Comparison of ENCODE assay signal across 23 cellular contexts in the genomic region with DNA sequence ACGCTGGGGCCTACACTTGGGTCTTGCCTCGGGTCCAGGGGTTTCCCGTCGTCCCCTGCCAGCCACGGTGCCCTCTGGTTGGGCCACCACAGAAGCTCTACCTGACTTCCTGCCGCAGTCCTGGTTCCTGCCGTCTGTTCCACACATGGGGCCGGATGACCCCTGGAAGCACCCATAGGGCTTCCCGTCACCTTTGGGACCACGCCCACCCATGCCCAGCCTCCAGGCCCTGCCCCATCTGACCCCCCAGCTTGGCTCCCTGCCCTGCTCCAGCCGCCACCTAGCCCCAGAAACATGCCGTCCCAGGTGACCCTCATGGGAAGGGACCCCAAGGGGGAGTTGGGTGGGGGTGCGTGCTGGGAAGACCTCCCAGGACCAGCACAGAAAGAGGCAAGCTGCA. TPM values are rescaled to one million over a fixed set of nuclear protein-coding genes. Genes with fewer than 3 reads are reported as not detected.
DNase-seq lines count a peak whose midpoint lies in the region; ATAC-seq and TF ChIP-seq lines count a peak whose summit lies in the region.
"Had no signal": no experiment of that assay in that cellular context is flagged by ENCODE, and none has a peak within 500 bp of the region (broad histone marks: within the 10 kb centered on the region; RNA-seq: fewer than 3 reads in every experiment).

No MANE protein-coding gene starts in this region.

- peak; percentile 19 for DNase-seq in left ventricle myocardium superior
- DNase-seq in heart left ventricle = no peak
- DNase-seq in chondrocyte (ENCODE audit: low spot score) = peak; percentile 81
- peak; percentile 73 for DNase-seq in posterior vena cava (ENCODE audit: low spot score)
- peak; percentile 42 to 73 for DNase-seq in aorta
- DNase-seq in NCI-H345 (lab: John Stamatoyannopoulos, UW) = no peak
- DNase-seq in DMS114 treated with DMSO at 0.1 percent for 48 hours (lab: John Stamatoyannopoulos, UW; ENCODE audit: unreplicated experiment) = no peak
- DNase-seq: CD4-positive, alpha-beta T cell; DMS53; IMR-90; MM.1S; NCI-H2029; NCI-H2227 treated with DMSO at 0.1 percent for 48 hours; NCI-H510A; NCI-H69; SJCRH30 had no signal

- H3K4me1 Mint-ChIP-seq in chondrocyte (ENCODE audit: low read depth) = peaks cover 9% of the 10 kb centered on the region

- TF ChIP-seq CTCF in heart left ventricle (IDR thresholded peaks at IDR 0.05) (no peak), chondrocyte (IDR thresholded peaks at IDR 0.05) (no peak)

- peaks cover 0 to 6% (median 0%) of the 10 kb centered on the region in 9 donors for H3K27me3 ChIP-seq in heart left ventricle
- no peaks in the 10 kb centered on the region for H3K27me3 ChIP-seq in aorta (ENCODE audit: control insufficient read depth in 1 of 2, insufficient read depth in 2 of 2, low read length in 1 of 2)
- H3K27me3 ChIP-seq: BLaER1, SJCRH30 had no signal

- H3K9me3 ChIP-seq in heart left ventricle (no peaks in the 10 kb centered on the region), aorta (ENCODE audit: control insufficient read depth, low read length) (no peaks in the 10 kb centered on the region)
- H3K9me3 ChIP-seq: BLaER1, HAP-1, SJCRH30 had no signal

- no peak for TF ChIP-seq POLR2A in heart left ventricle (IDR thresholded peaks at IDR 0.05)

- H3K9me3 Mint-ChIP-seq in chondrocyte (ENCODE audit: low read depth) = no peaks in the 10 kb centered on the region
- H3K9me3 Mint-ChIP-seq: CD4-positive, alpha-beta T cell; GM23338 had no signal

- no peak overlapping the region for H3K27ac Mint-ChIP-seq in chondrocyte (ENCODE audit: unreplicated experiment)
- H3K27ac Mint-ChIP-seq: CD4-positive, alpha-beta T cell; GM23338 had no signal

- no peak overlapping the region for H3K4me3 Mint-ChIP-seq in chondrocyte (ENCODE audit: unreplicated experiment)
- H3K4me3 Mint-ChIP-seq: CD4-positive, alpha-beta T cell; GM23338 had no signal

- intact Hi-C loops in left ventricle myocardium superior (cut with micrococcal nuclease) (no loop called here), heart left ventricle (cut with DNase I) (no loop called here), posterior vena cava (cut with DNase I) (no loop called here), aorta (cut with DNase I) (no loop called here)

- H3K4me3 ChIP-seq in heart left ventricle (no peak overlapping the region), aorta (ENCODE audit: low read length in 2 of 2) (no peak overlapping the region)
- H3K4me3 ChIP-seq: BLaER1, GM23338, HAP-1, SJCRH30 had no signal

- no peak for ATAC-seq in left ventricle myocardium superior
- no peak for ATAC-seq in heart left ventricle
- ATAC-seq in aorta (ENCODE audit: low FRiP score) = peak; percentile 5
- no peak for ATAC-seq in HG02973 (IDR thresholded peaks at IDR 0.05; ENCODE audit: unreplicated experiment)
- ATAC-seq: GM23338, SK-N-SH treated with all-trans-retinoic acid at 6 μM for 48 hours had no signal

- peaks cover 0 to 17% (median 5%) of the 10 kb centered on the region in 12 donors for H3K4me1 ChIP-seq in heart left ventricle
- no peaks in the 10 kb centered on the region for H3K4me1 ChIP-seq in aorta (ENCODE audit: control insufficient read depth in 1 of 2, insufficient read depth in 2 of 2, low read length in 2 of 2)
- H3K4me1 ChIP-seq: HAP-1 had no signal

- no peaks in the 10 kb centered on the region for H3K36me3 ChIP-seq in heart left ventricle
- no peaks in the 10 kb centered on the region for H3K36me3 ChIP-seq in aorta (ENCODE audit: control insufficient read depth in 1 of 2, insufficient read depth in 2 of 2, low read length in 1 of 2)
- H3K36me3 ChIP-seq: BLaER1, HAP-1, SJCRH30 had no signal

- H3K27me3 Mint-ChIP-seq in chondrocyte (ENCODE audit: low read depth) = peaks cover 12% of the 10 kb centered on the region
- H3K27me3 Mint-ChIP-seq: CD4-positive, alpha-beta T cell had no signal

- no peaks in the 10 kb centered on the region for H3K36me3 Mint-ChIP-seq in chondrocyte (ENCODE audit: low read depth)

- WGBS in heart left ventricle, 4 donors = 90 to 94% (median 93%) methylated on average over 13 of the region's 13 CpGs
- WGBS in aorta, 2 donors = 91 to 96% methylated on average over 13 of the region's 13 CpGs

- H3K27ac ChIP-seq in heart left ventricle (no peak overlapping the region), aorta (ENCODE audit: low read depth in 1 of 2, low read length in 2 of 2) (no peak overlapping the region)
- H3K27ac ChIP-seq: BLaER1, KMS-11, RWPE1, SJCRH30 had no signal

RNA-seq across cellular contexts. Expression of a gene that starts 13.7 kb away (rescaled TPM):
- 66.7 TPM for total RNA-seq in left ventricle myocardium superior
- total RNA-seq in heart left ventricle = 10 to 100 TPM; 45.6 to 77.6 (median 55.3) TPM
- polyA plus RNA-seq in heart left ventricle = 100 to 1,000 TPM in 1 of 2 donors, 10 to 100 TPM in 1; 88.8 to 107 TPM
- total RNA-seq in chondrocyte = 37.4 to 50.8 TPM (median 48.3 TPM) in 3 replicates
- 10 to 100 TPM; 29.4 to 32.4 TPM for total RNA-seq in posterior vena cava
- total RNA-seq in aorta = 10 to 100 TPM; 25.1 to 28.5 TPM
- polyA plus RNA-seq in aorta = 10 to 100 TPM; 49.5 to 62.2 TPM

RNA-seq across cellular contexts. Expression of a gene that starts 15.2 kb away (rescaled TPM):
- total RNA-seq in left ventricle myocardium superior = 128 TPM
- 100 to 1,000 TPM in 3 of 9 donors, 10 to 100 TPM in 6; 55.9 to 245 (median 87.1) TPM for total RNA-seq in heart left ventricle
- 100 to 1,000 TPM; 147 to 311 TPM for polyA plus RNA-seq in heart left ventricle
- total RNA-seq in chondrocyte = 23.7 to 31.3 TPM (median 25.7 TPM) in 3 replicates
- total RNA-seq in posterior vena cava = 10 to 100 TPM; 25.4 to 25.8 TPM
- total RNA-seq in aorta = 10 to 100 TPM; 16.7 to 24.2 TPM
- polyA plus RNA-seq in aorta = 10 to 100 TPM; 46.6 to 64.9 TPM

Comparison
In these comparisons a context has a peak if more than half of its experiments do, and no peak if none do; other contexts are left out.
1. DNase-seq: peak in left ventricle myocardium superior (single experiment), chondrocyte (single experiment), posterior vena cava (single experiment) and aorta (2 of 2); none in heart left ventricle (0 of 5), NCI-H345 (single experiment) and DMS114 treated with DMSO at 0.1 percent for 48 hours (single experiment).